8 cellular contexts compared by ENCODE assay signal in the genomic region with DNA sequence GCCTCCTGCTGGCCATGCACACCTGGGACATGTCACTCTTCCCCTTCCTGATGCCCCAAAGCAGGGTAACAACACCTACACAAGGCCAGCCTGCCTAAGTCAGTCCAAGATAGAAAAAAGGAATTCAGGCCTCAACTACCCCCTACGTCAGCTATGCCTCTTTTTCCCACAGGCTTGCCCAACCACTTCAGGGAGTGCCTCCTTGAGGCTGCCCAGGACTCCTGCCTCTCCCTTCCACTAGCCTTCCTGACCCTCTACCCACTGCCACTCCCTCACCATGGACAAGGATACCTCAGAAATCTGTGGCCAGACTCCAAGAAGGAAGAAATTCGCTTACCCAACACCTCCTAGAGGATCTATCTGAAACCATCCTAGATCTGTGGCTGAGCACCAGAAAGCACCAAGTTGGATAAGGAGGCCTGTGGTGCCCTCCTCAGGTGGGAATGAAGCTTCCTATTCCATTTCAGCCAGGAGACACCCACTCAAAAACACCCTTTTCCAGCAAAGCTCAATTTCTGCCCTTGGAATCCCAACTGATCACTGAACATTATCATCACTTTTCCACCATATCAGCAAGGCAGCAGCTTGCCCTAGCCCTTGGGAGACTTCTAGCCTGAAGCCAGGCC. TPM values are rescaled to one million over a fixed set of nuclear protein-coding genes. Genes with fewer than 3 reads are reported as not detected.
DNase-seq lines count a peak whose midpoint lies in the region; ATAC-seq and TF ChIP-seq lines count a peak whose summit lies in the region.

No MANE protein-coding gene starts in this region.

- peaks cover 5% of the 10 kb centered on the region for H3K36me3 Mint-ChIP-seq in natural killer cell treated with Interleukin-12 subunit alpha and Interleukin-12 subunit beta and Interleukin-15 and Interleukin-18, amount 100 ng/mL, for 72 hours

- TF ChIP-seq CTCF in LNCaP clone FGC (IDR thresholded peaks at IDR 0.05; ENCODE audit: control insufficient read depth, extremely low read depth, insufficient read depth) (no peak), dorsolateral prefrontal cortex (IDR thresholded peaks at IDR 0.05 in 54 of 56, conservative IDR thresholded peaks at IDR 0.05 in 2 of 56; ENCODE audit: low read depth in 1 of 56, partially characterized antibody in 56 of 56) (no peak)

- peak; percentile 1 for DNase-seq in CD1c-positive myeloid dendritic cell (ENCODE audit: extremely low spot score)
- DNase-seq in LNCaP clone FGC (ENCODE audit: low read depth), result no peak
- DNase-seq in dorsolateral prefrontal cortex, result no peak
- no peak for DNase-seq in natural killer cell treated with Interleukin-12 subunit alpha and Interleukin-12 subunit beta and Interleukin-15 and Interleukin-18, amount 100 ng/mL, for 72 hours (ENCODE audit: low spot score)
- no peak for DNase-seq in KG1 (lab: John Stamatoyannopoulos, UW)
- no peak for DNase-seq in EL
- no peak for DNase-seq in amygdala (lab: John Stamatoyannopoulos, UW)

- no peaks in the 10 kb centered on the region for H3K9me3 Mint-ChIP-seq in natural killer cell treated with Interleukin-12 subunit alpha and Interleukin-12 subunit beta and Interleukin-15 and Interleukin-18, amount 100 ng/mL, for 72 hours

- peak overlapping the region in 2 of 59 donors; percentile 95 to 97 for H3K27ac ChIP-seq in dorsolateral prefrontal cortex

- H3K4me3 Mint-ChIP-seq in natural killer cell treated with Interleukin-12 subunit alpha and Interleukin-12 subunit beta and Interleukin-15 and Interleukin-18, amount 100 ng/mL, for 72 hours, result peak overlapping the region; percentile 92

- H3K27me3 ChIP-seq in dorsolateral prefrontal cortex, result peaks cover 0 to 4% (median 0%) of the 10 kb centered on the region in 45 donors

- ATAC-seq in natural killer cell treated with Interleukin-12 subunit alpha and Interleukin-12 subunit beta and Interleukin-15 and Interleukin-18, amount 100 ng/mL, for 72 hours, result no peak
- no peak for ATAC-seq in GM18870 (IDR thresholded peaks at IDR 0.05; ENCODE audit: unreplicated experiment)

- H3K27me3 Mint-ChIP-seq in natural killer cell treated with Interleukin-12 subunit alpha and Interleukin-12 subunit beta and Interleukin-15 and Interleukin-18, amount 100 ng/mL, for 72 hours, result no peaks in the 10 kb centered on the region

- intact Hi-C loops in dorsolateral prefrontal cortex (cut with DNase I), result loop anchor here (10.0 kb wide), 3 partner anchors 92 to 202 kb away; partner anchors contain the start of genes KANTR (in 1 of the 2), RIBC1 (in 1 of the 2) and SMC1A (in 1 of the 2)

- peak overlapping the region; percentile 88 for H3K4me3 ChIP-seq in LNCaP clone FGC (ENCODE audit: low read depth, low read length)
- peak overlapping the region; percentile 56 to 100 (median 95) for H3K4me3 ChIP-seq in dorsolateral prefrontal cortex

- H3K27ac Mint-ChIP-seq in natural killer cell treated with Interleukin-12 subunit alpha and Interleukin-12 subunit beta and Interleukin-15 and Interleukin-18, amount 100 ng/mL, for 72 hours, result peak overlapping the region; percentile 97 to 99

- H3K4me1 Mint-ChIP-seq in natural killer cell treated with Interleukin-12 subunit alpha and Interleukin-12 subunit beta and Interleukin-15 and Interleukin-18, amount 100 ng/mL, for 72 hours (ENCODE audit: low read depth in 2 of 2), result peaks cover 26 to 61% of the 10 kb centered on the region in 2 donors

RNA-seq across cellular contexts. Expression of gene KDM5C, which starts 1.8 kb away (rescaled TPM):
- total RNA-seq in dorsolateral prefrontal cortex, result 100 to 1,000 TPM in 80 of 120 experiments, 10 to 100 TPM in 40; 56.6 to 149 (median 107) TPM
- total RNA-seq in natural killer cell treated with Interleukin-12 subunit alpha and Interleukin-12 subunit beta and Interleukin-15 and Interleukin-18, amount 100 ng/mL, for 72 hours, result 100 to 1,000 TPM; 129 to 197 TPM

RNA-seq across cellular contexts. Expression of gene IQSEC2, which starts 58.2 kb away (rescaled TPM):
- total RNA-seq in dorsolateral prefrontal cortex, result 100 to 1,000 TPM in 94 of 120 experiments, 10 to 100 TPM in 26; 38.4 to 158 (median 113) TPM
- under 1 TPM; 0.48 to 0.86 TPM for total RNA-seq in natural killer cell treated with Interleukin-12 subunit alpha and Interleukin-12 subunit beta and Interleukin-15 and Interleukin-18, amount 100 ng/mL, for 72 hours

Comparison
In these comparisons a context has a peak if more than half of its experiments do, and no peak if none do; other contexts are left out.
1. RNA of gene IQSEC2, which starts 58.2 kb away (total RNA-seq): 38.4 to 158 TPM in dorsolateral prefrontal cortex; 0.48 to 0.86 TPM in natural killer cell treated with Interleukin-12 subunit alpha and Interleukin-12 subunit beta and Interleukin-15 and Interleukin-18, amount 100 ng/mL, for 72 hours; every median in the first group is over 10 times any median in the second.